In the genomic region with DNA sequence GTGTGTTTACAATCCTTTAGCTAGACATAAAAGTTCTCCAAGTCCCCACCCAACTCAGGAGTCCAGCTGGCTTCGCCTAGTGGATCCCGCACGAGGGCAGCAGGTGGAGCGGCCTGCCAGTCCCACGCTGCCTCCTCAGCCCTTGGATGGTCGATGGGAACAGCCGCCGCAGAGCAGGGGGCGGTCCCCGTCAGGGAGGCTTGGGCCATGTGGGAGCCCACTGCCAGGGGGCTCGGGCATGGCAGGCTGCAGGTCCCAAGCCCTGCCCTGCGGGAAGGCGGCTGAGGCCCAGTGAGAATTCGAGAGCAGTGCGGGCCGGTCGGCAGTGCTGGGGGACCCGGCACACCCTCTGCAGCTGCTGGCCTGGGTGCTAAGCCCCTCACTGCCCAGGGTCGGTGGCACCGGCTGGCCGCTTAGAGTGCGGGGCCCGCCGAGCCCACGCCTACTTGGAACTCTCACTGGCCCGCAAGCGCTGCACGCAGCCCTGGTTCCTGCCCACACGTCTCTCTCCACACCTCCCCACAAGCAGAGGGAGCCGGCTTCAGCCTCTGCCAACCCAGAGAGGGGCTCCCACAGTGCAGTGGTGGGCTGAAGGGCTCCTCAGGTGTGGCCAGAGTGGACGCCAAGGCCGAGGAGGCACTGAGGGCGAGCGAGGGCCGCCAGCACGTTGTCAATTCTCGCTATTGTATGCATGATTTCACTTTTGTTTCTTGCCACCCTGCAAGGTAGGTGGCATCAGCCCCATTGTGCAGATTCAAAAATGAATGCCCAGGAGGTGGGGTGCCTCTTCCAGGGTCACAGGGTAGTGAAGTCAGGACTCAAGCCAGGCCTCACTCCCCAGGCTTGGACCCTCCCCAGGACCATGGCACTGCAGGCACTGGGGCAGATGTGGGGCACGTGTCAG, we compare ENCODE assay signal across 22 cellular contexts.
"Had no signal": no experiment of that assay in that cellular context is flagged by ENCODE, and none has a peak within 500 bp of the region (broad histone marks: within the 10 kb centered on the region; RNA-seq: fewer than 3 reads in every experiment).

No MANE protein-coding gene starts in this region.

- H3K4me3 Mint-ChIP-seq: activated naive CD4-positive, alpha-beta T cell treated with anti-CD3 and anti-CD28 coated beads, Interleukin-2, amount 10 ng/mL, durations not matched to agents 7 days and 5 days; activated naive CD8-positive, alpha-beta T cell treated with anti-CD3 and anti-CD28 coated beads, Interleukin-2, amount 50 U/mL, for 24 hours; activated T-cell treated with anti-CD3 and anti-CD28 coated beads, Interleukin-2, amount 50 U/mL, for 24 hours; brain; central memory CD8-positive, alpha-beta T cell; neural progenitor cell; stimulated activated naive CD8-positive, alpha-beta T cell treated with anti-CD3 and anti-CD28 coated beads, Interleukin-15, amount 100 ng/mL, for 72 hours had no signal

- H3K27me3 Mint-ChIP-seq: activated T-cell treated with anti-CD3 and anti-CD28 coated beads, Interleukin-2, amount 50 U/mL, for 24 hours had no signal

- H3K27ac Mint-ChIP-seq: activated naive CD4-positive, alpha-beta T cell treated with anti-CD3 and anti-CD28 coated beads, Interleukin-2, amount 10 ng/mL, durations not matched to agents 7 days and 5 days; activated naive CD8-positive, alpha-beta T cell treated with anti-CD3 and anti-CD28 coated beads, Interleukin-2, amount 50 U/mL, for 24 hours; activated T-cell treated with anti-CD3 and anti-CD28 coated beads, Interleukin-2, amount 50 U/mL, for 24 hours; brain; neural progenitor cell; stimulated activated naive CD8-positive, alpha-beta T cell treated with anti-CD3 and anti-CD28 coated beads, Interleukin-15, amount 100 ng/mL, for 72 hours had no signal

- DNase-seq: activated CD4-positive, alpha-beta T cell treated with anti-CD3 and anti-CD28 coated beads for 1 hour; activated naive CD4-positive, alpha-beta T cell treated with anti-CD3 and anti-CD28 coated beads, Interleukin-2, amount 10 ng/mL, durations not matched to agents 7 days and 5 days; activated naive CD8-positive, alpha-beta T cell treated with anti-CD3 and anti-CD28 coated beads, Interleukin-2, amount 50 U/mL, for 24 hours; activated T-cell treated with anti-CD3 and anti-CD28 coated beads, Interleukin-2, amount 50 U/mL, for 24 hours; anterior cingulate cortex; colonic mucosa; effector CD4-positive, alpha-beta T cell; gastrocnemius medialis; kidney glomerular epithelial cell; mesenchymal stem cell; mucosa of descending colon; naive B cell; stimulated activated naive CD8-positive, alpha-beta T cell treated with anti-CD3 and anti-CD28 coated beads, Interleukin-15, amount 100 ng/mL, for 72 hours; SW 1271; T-helper 2 cell had no signal

- H3K4me3 ChIP-seq: colonic mucosa, gastrocnemius medialis, heart left ventricle, mucosa of descending colon, neural progenitor cell, thoracic aorta had no signal

- H3K4me1 ChIP-seq: colonic mucosa, neural progenitor cell had no signal

- ATAC-seq: activated naive CD8-positive, alpha-beta T cell treated with anti-CD3 and anti-CD28 coated beads, Interleukin-2, amount 50 U/mL, for 24 hours; esophagus mucosa; gastrocnemius medialis; heart left ventricle; mucosa of descending colon; stimulated activated naive CD8-positive, alpha-beta T cell treated with anti-CD3 and anti-CD28 coated beads, Interleukin-15, amount 100 ng/mL, for 72 hours had no signal

- H3K9me3 Mint-ChIP-seq: activated naive CD8-positive, alpha-beta T cell treated with anti-CD3 and anti-CD28 coated beads, Interleukin-2, amount 50 U/mL, for 24 hours; activated T-cell treated with anti-CD3 and anti-CD28 coated beads, Interleukin-2, amount 50 U/mL, for 24 hours; central memory CD8-positive, alpha-beta T cell; stimulated activated naive CD8-positive, alpha-beta T cell treated with anti-CD3 and anti-CD28 coated beads, Interleukin-15, amount 100 ng/mL, for 72 hours had no signal

- H2AFZ ChIP-seq: neural progenitor cell had no signal

- H3K36me3 ChIP-seq: colonic mucosa, gastrocnemius medialis, neural progenitor cell, thoracic aorta had no signal

- H3K36me3 Mint-ChIP-seq: activated naive CD4-positive, alpha-beta T cell treated with anti-CD3 and anti-CD28 coated beads, Interleukin-2, amount 10 ng/mL, durations not matched to agents 7 days and 5 days; naive B cell; neural progenitor cell had no signal

- H3K27ac ChIP-seq: colonic mucosa, gastrocnemius medialis, neural progenitor cell, thoracic aorta, VCaP had no signal

- H3K4me2 ChIP-seq: neural progenitor cell had no signal

- H3K9ac ChIP-seq: neural progenitor cell had no signal

- H3K27me3 ChIP-seq: colonic mucosa, gastrocnemius medialis, heart left ventricle, neural progenitor cell had no signal

- H3K9me3 ChIP-seq: colonic mucosa, gastrocnemius medialis, heart left ventricle, mucosa of descending colon, thoracic aorta had no signal
